In the genomic region with DNA sequence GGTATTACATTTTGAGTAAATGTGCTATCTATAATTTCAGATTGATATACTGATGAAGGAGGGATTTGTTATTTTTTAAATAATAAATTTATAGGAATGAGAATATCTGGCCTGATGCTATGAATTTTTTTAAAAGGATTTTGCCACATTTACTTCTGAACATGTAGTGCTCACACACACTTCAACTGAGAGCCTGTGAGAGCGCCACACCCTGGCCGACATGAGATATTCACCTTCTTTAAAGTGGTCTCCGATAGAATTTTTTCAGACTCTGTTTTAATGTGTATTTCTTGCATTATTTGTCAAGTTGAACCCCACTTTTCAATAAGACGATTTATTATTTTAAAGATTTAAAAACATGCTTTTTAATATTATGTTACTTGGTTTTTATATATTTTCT, we compare ENCODE assay signal across 13 cellular contexts.
DNase-seq lines count a peak whose midpoint lies in the region; ATAC-seq and TF ChIP-seq lines count a peak whose summit lies in the region.
"Had no signal": no experiment of that assay in that cellular context is flagged by ENCODE, and none has a peak within 500 bp of the region (broad histone marks: within the 10 kb centered on the region; RNA-seq: fewer than 3 reads in every experiment).

No MANE protein-coding gene starts in this region.

- no peaks in the 10 kb centered on the region for H3K4me1 ChIP-seq in GM23248 (ENCODE audit: insufficient read depth)
- H3K4me1 ChIP-seq: heart right ventricle had no signal

- no peak overlapping the region for H3K4me3 Mint-ChIP-seq in stimulated activated naive CD8-positive, alpha-beta T cell treated with anti-CD3 and anti-CD28 coated beads, Interleukin-15, amount 100 ng/mL, for 72 hours
- H3K4me3 Mint-ChIP-seq in endothelial cell (ENCODE audit: unreplicated experiment) = no peak overlapping the region
- H3K4me3 Mint-ChIP-seq: activated T-helper 1 cell treated with anti-CD3 and anti-CD28 coated beads, Interleukin-12 subunit alpha, Interleukin-12 subunit beta, Interleukin-2, Interleukin-4 antibody, amounts not matched to agents 30 ng/mL and 10 ng/mL and 1 ng/mL, durations not matched to agents 14 hours and 24 hours and 36 hours; CD4-positive, alpha-beta memory T cell; naive B cell had no signal

- H3K36me3 ChIP-seq in GM23248 (ENCODE audit: low read depth) = no peaks in the 10 kb centered on the region
- H3K36me3 ChIP-seq: heart right ventricle had no signal

- 12 to 22% methylated on average over 4 of the region's 4 CpGs for WGBS in GM23248 (ENCODE audit: low coverage in 1 of 2, low lambda C conversion rate in 2 of 2, missing lambda C conversion rate in 2 of 2), 2 experiments

- H3K9me2 ChIP-seq in GM23248 (ENCODE audit: insufficient read depth) = no peaks in the 10 kb centered on the region

- peak; percentile 3 for DNase-seq in stimulated activated naive CD8-positive, alpha-beta T cell treated with anti-CD3 and anti-CD28 coated beads, Interleukin-15, Interleukin-2, amounts not matched to agents 100 U/mL and 50 U/mL, for 24 hours
- no peak for DNase-seq in stimulated activated naive CD8-positive, alpha-beta T cell treated with anti-CD3 and anti-CD28 coated beads, Interleukin-15, amount 100 ng/mL, for 72 hours
- peak; percentile 1 for DNase-seq in NCI-H460 (ENCODE audit: extremely low read depth, low read depth)
- peak; percentile 60 for DNase-seq in endothelial cell (ENCODE audit: low spot score)
- DNase-seq in GM23248 = no peak
- DNase-seq: CD4-positive, alpha-beta memory T cell; heart right ventricle; naive B cell; NCI-H2227 treated with DMSO at 0.1 percent for 48 hours had no signal

- no peak overlapping the region for H2AFZ ChIP-seq in GM23248

- no peaks in the 10 kb centered on the region for H3K4me1 Mint-ChIP-seq in stimulated activated naive CD8-positive, alpha-beta T cell treated with anti-CD3 and anti-CD28 coated beads, Interleukin-15, amount 100 ng/mL, for 72 hours
- no peaks in the 10 kb centered on the region for H3K4me1 Mint-ChIP-seq in endothelial cell (ENCODE audit: unreplicated experiment)
- H3K4me1 Mint-ChIP-seq: CD4-positive, alpha-beta memory T cell; naive B cell had no signal

- H3K36me3 Mint-ChIP-seq in endothelial cell (ENCODE audit: low read depth, unreplicated experiment) = no peaks in the 10 kb centered on the region
- H3K36me3 Mint-ChIP-seq: CD4-positive, alpha-beta memory T cell; naive B cell had no signal

- ATAC-seq in stimulated activated naive CD8-positive, alpha-beta T cell treated with anti-CD3 and anti-CD28 coated beads, Interleukin-15, Interleukin-2, amounts not matched to agents 100 U/mL and 50 U/mL, for 24 hours = no peak
- no peak for ATAC-seq in stimulated activated naive CD8-positive, alpha-beta T cell treated with anti-CD3 and anti-CD28 coated beads, Interleukin-15, amount 100 ng/mL, for 72 hours
- ATAC-seq in HG02938 (IDR thresholded peaks at IDR 0.05; ENCODE audit: unreplicated experiment) (no peak), GM21723 (IDR thresholded peaks at IDR 0.05; ENCODE audit: unreplicated experiment) (no peak), HG03457 (IDR thresholded peaks at IDR 0.05; ENCODE audit: unreplicated experiment) (no peak)
- ATAC-seq: heart right ventricle had no signal

- in situ Hi-C loops in GM23248 (cut with MboI) = no loop called here

- H3K9ac ChIP-seq in GM23248 = no peak overlapping the region

- no peaks in the 10 kb centered on the region for H4K20me1 ChIP-seq in GM23248 (ENCODE audit: insufficient read depth)

- H3F3A ChIP-seq in GM23248 (ENCODE audit: insufficient read depth) = no peaks in the 10 kb centered on the region

- no peaks in the 10 kb centered on the region for H3K79me2 ChIP-seq in GM23248 (ENCODE audit: insufficient read depth)

- no peak overlapping the region for H3K4me2 ChIP-seq in GM23248 (ENCODE audit: unreplicated experiment)

- TF ChIP-seq CTCF in endothelial cell (IDR thresholded peaks at IDR 0.05; ENCODE audit: unreplicated experiment) = peak; percentile 81

- no peak overlapping the region for H3K27ac ChIP-seq in GM23248
- H3K27ac ChIP-seq: heart right ventricle had no signal

- no peak overlapping the region for H3K4me3 ChIP-seq in GM23248
- H3K4me3 ChIP-seq: heart right ventricle had no signal

- H3K27ac Mint-ChIP-seq in stimulated activated naive CD8-positive, alpha-beta T cell treated with anti-CD3 and anti-CD28 coated beads, Interleukin-15, amount 100 ng/mL, for 72 hours = no peak overlapping the region
- H3K27ac Mint-ChIP-seq in endothelial cell (ENCODE audit: unreplicated experiment) = no peak overlapping the region
- H3K27ac Mint-ChIP-seq: activated T-helper 1 cell treated with anti-CD3 and anti-CD28 coated beads, Interleukin-12 subunit alpha, Interleukin-12 subunit beta, Interleukin-2, Interleukin-4 antibody, amounts not matched to agents 30 ng/mL and 10 ng/mL and 1 ng/mL, durations not matched to agents 14 hours and 24 hours and 36 hours; CD4-positive, alpha-beta memory T cell; naive B cell had no signal

- peaks cover 2 to 5% of the 10 kb centered on the region in 2 donors for H3K9me3 Mint-ChIP-seq in stimulated activated naive CD8-positive, alpha-beta T cell treated with anti-CD3 and anti-CD28 coated beads, Interleukin-15, amount 100 ng/mL, for 72 hours
- no peaks in the 10 kb centered on the region for H3K9me3 Mint-ChIP-seq in endothelial cell (ENCODE audit: unreplicated experiment)
- H3K9me3 Mint-ChIP-seq: activated T-helper 1 cell treated with anti-CD3 and anti-CD28 coated beads, Interleukin-12 subunit alpha, Interleukin-12 subunit beta, Interleukin-2, Interleukin-4 antibody, amounts not matched to agents 30 ng/mL and 10 ng/mL and 1 ng/mL, durations not matched to agents 14 hours and 24 hours and 36 hours had no signal

- H3K9me3 ChIP-seq in GM23248 (ENCODE audit: low read depth) = no peaks in the 10 kb centered on the region
- H3K9me3 ChIP-seq: heart right ventricle had no signal

- H3K27me3 ChIP-seq in GM23248 (replicated peaks; ENCODE audit: insufficient read depth) = no peaks in the 10 kb centered on the region

- no peaks in the 10 kb centered on the region for H3K27me3 Mint-ChIP-seq in stimulated activated naive CD8-positive, alpha-beta T cell treated with anti-CD3 and anti-CD28 coated beads, Interleukin-15, amount 100 ng/mL, for 72 hours
- peaks cover 2% of the 10 kb centered on the region for H3K27me3 Mint-ChIP-seq in endothelial cell (ENCODE audit: unreplicated experiment)
- H3K27me3 Mint-ChIP-seq: CD4-positive, alpha-beta memory T cell; naive B cell had no signal

Comparison
In these comparisons a context has a peak if more than half of its experiments do, and no peak if none do; other contexts are left out.
1. DNase-seq: peak in stimulated activated naive CD8-positive, alpha-beta T cell treated with anti-CD3 and anti-CD28 coated beads, Interleukin-15, Interleukin-2, amounts not matched to agents 100 U/mL and 50 U/mL, for 24 hours (single experiment), NCI-H460 (single experiment) and endothelial cell (single experiment); none in stimulated activated naive CD8-positive, alpha-beta T cell treated with anti-CD3 and anti-CD28 coated beads, Interleukin-15, amount 100 ng/mL, for 72 hours (0 of 2) and GM23248 (single experiment).